Comparison of ENCODE assay signal across 21 cellular contexts in the genomic region with DNA sequence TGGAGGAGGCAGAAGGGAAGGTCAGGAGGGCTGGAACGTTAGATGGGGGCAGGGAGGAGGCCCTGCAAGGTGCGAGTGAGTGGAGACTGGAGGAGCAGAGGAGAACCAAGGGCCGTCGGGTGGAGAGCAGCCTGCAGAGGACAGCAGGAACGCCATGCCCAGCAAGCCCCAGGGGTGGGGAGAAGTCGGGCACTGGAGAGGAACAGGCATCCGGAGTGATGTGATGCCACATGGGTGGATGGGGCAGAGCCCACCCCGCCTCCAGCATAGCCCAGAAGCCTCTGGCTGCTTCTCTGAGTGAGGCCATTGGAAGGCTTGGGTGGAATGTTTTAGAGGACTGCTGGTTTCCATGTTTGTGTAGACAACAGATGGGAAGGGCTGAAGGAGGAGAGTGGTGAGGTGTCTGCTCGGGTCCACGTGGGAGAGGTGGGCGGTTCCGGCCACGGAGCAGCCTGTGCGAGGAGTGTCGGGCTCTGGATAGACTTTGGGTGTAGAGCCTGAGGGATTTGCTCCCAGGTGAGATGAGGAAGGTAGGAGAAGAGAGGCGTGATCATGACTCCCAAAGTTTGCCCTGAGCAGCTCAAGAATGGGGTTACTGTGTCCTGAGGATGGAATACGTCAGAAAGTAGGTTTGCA.
DNase-seq lines count a peak whose midpoint lies in the region; FAIRE-seq and TF ChIP-seq lines count a peak whose summit lies in the region.
"Had no signal": no experiment of that assay in that cellular context is flagged by ENCODE, and none has a peak within 500 bp of the region (broad histone marks: within the 10 kb centered on the region; RNA-seq: fewer than 3 reads in every experiment).

No MANE protein-coding gene starts in this region.

- no peaks in the 10 kb centered on the region for H3K79me2 ChIP-seq in astrocyte (ENCODE audit: insufficient read depth, low read length)

- no peak for FAIRE-seq in astrocyte (lab: Jason Lieb, UNC)
- FAIRE-seq: GM12892, GM18507, H54 had no signal

- intact Hi-C loops in sigmoid colon (cut with DNase I) (loop anchor here (10.0 kb wide), 1 partner anchor 192 kb away; no protein-coding TSS in a partner anchor), posterior vena cava (cut with DNase I) (no loop called here), esophagus squamous epithelium (cut with DNase I) (no loop called here)

- no peaks in the 10 kb centered on the region for H4K20me1 ChIP-seq in BLaER1
- H4K20me1 ChIP-seq in astrocyte (ENCODE audit: insufficient read depth, low read length): no peaks in the 10 kb centered on the region

- H3K36me3 ChIP-seq in BLaER1 (no peaks in the 10 kb centered on the region), astrocyte (ENCODE audit: insufficient read depth, low read length) (no peaks in the 10 kb centered on the region), sigmoid colon (peaks cover 0 to 2% (median 0%) of the 10 kb centered on the region in 4 donors), esophagus squamous epithelium (no peaks in the 10 kb centered on the region)

- peaks cover 8% of the 10 kb centered on the region for H3K27me3 Mint-ChIP-seq in astrocyte (ENCODE audit: low read depth, unreplicated experiment)
- H3K27me3 Mint-ChIP-seq: CD4-positive, CD25-positive, alpha-beta regulatory T cell had no signal

- 90 to 91% methylated on average over 17 of the region's 17 CpGs for WGBS in sigmoid colon, 2 donors
- WGBS in esophagus squamous epithelium, 2 donors: 83 to 84% methylated on average over 17 of the region's 17 CpGs

- peak overlapping the region; percentile 44 for H3K27ac Mint-ChIP-seq in astrocyte (ENCODE audit: unreplicated experiment)
- H3K27ac Mint-ChIP-seq: CD4-positive, CD25-positive, alpha-beta regulatory T cell; CD8-positive, alpha-beta memory T cell had no signal

- H3K9me3 Mint-ChIP-seq in astrocyte (ENCODE audit: unreplicated experiment): peaks cover 1% of the 10 kb centered on the region

- H3K4me2 ChIP-seq in BLaER1: peak overlapping the region; percentile 69; the same call in 1 of the 2 replicates
- H3K4me2 ChIP-seq in astrocyte (ENCODE audit: low read length): no peak overlapping the region

- H3K4me3 ChIP-seq in BLaER1 (no peak overlapping the region), astrocyte (ENCODE audit: insufficient read depth, low read depth, low read length) (no peak overlapping the region), sigmoid colon (no peak overlapping the region), esophagus squamous epithelium (no peak overlapping the region)
- H3K4me3 ChIP-seq: GM23248 had no signal

- no peak overlapping the region for H3K4me3 Mint-ChIP-seq in astrocyte (ENCODE audit: unreplicated experiment)
- H3K4me3 Mint-ChIP-seq: CD4-positive, CD25-positive, alpha-beta regulatory T cell; CD8-positive, alpha-beta memory T cell had no signal

- no peaks in the 10 kb centered on the region for H3K36me3 Mint-ChIP-seq in astrocyte (ENCODE audit: low read depth, unreplicated experiment)
- H3K36me3 Mint-ChIP-seq: CD4-positive, CD25-positive, alpha-beta regulatory T cell; CD8-positive, alpha-beta memory T cell had no signal

- TF ChIP-seq EP300 in sigmoid colon (IDR thresholded peaks at IDR 0.05): no peak

- H3K9ac ChIP-seq in BLaER1: no peak overlapping the region
- no peak overlapping the region for H3K9ac ChIP-seq in astrocyte (ENCODE audit: low read length)
- H3K9ac ChIP-seq: GM23248 had no signal

- TF ChIP-seq CTCF in astrocyte (IDR thresholded peaks at IDR 0.05; ENCODE audit: insufficient read depth, low read depth, low read length) (no peak), sigmoid colon (IDR thresholded peaks at IDR 0.05) (no peak), esophagus squamous epithelium (IDR thresholded peaks at IDR 0.05) (no peak)

- peaks cover 5% of the 10 kb centered on the region for H3K4me1 Mint-ChIP-seq in astrocyte (ENCODE audit: low read depth, unreplicated experiment)
- H3K4me1 Mint-ChIP-seq: CD4-positive, CD25-positive, alpha-beta regulatory T cell; CD8-positive, alpha-beta memory T cell had no signal

- no peak overlapping the region for H3K27ac ChIP-seq in BLaER1
- no peak overlapping the region for H3K27ac ChIP-seq in astrocyte (ENCODE audit: low read depth, low read length)
- H3K27ac ChIP-seq in sigmoid colon: no peak overlapping the region
- H3K27ac ChIP-seq in esophagus squamous epithelium: no peak overlapping the region
- H3K27ac ChIP-seq: GM23248, HL-60 had no signal

- H3K4me1 ChIP-seq in BLaER1 (peaks cover 9% of the 10 kb centered on the region), astrocyte (ENCODE audit: insufficient read depth, low read length) (no peaks in the 10 kb centered on the region), sigmoid colon (no peaks in the 10 kb centered on the region), esophagus squamous epithelium (peaks cover 0 to 20% (median 2%) of the 10 kb centered on the region in 3 donors)

- DNase-seq in astrocyte (ENCODE audit: low read depth) (no peak), mesenteric fat pad (ENCODE audit: low spot score) (peak; percentile 49), sigmoid colon (peak; percentile 34), H4 (ENCODE audit: low spot score) (no peak), DMS79 treated with DMSO at 0.1 percent for 48 hours (lab: John Stamatoyannopoulos, UW) (no peak), posterior vena cava (ENCODE audit: low spot score) (no peak), esophagus squamous epithelium (lab: John Stamatoyannopoulos, UW) (no peak)
- DNase-seq: 8988T; C1 segment of cervical spinal cord; CD4-positive, CD25-positive, alpha-beta regulatory T cell; CD8-positive, alpha-beta memory T cell; COR-L47; DMS 273 treated with DMSO at 0.1 percent for 48 hours; GDM1; GM23248; HCEC 1CT had no signal

- H2AFZ ChIP-seq in astrocyte (ENCODE audit: low read depth, low read length): no peak overlapping the region
- H2AFZ ChIP-seq: GM23248 had no signal

- H3K9me3 ChIP-seq in BLaER1 (peaks cover 10% of the 10 kb centered on the region), astrocyte (ENCODE audit: insufficient read depth, low read depth, low read length) (peaks cover 13% of the 10 kb centered on the region), sigmoid colon (no peaks in the 10 kb centered on the region), esophagus squamous epithelium (no peaks in the 10 kb centered on the region)

- TF ChIP-seq POLR2A in sigmoid colon (IDR thresholded peaks at IDR 0.05): no peak
- TF ChIP-seq POLR2A in esophagus squamous epithelium (IDR thresholded peaks at IDR 0.05): no peak

- H3K27me3 ChIP-seq in BLaER1 (no peaks in the 10 kb centered on the region), astrocyte (ENCODE audit: insufficient read depth, low read length) (no peaks in the 10 kb centered on the region), sigmoid colon (no peaks in the 10 kb centered on the region), esophagus squamous epithelium (peaks cover 0 to 11% (median 0%) of the 10 kb centered on the region in 4 donors)

Comparison
In these comparisons a context has a peak if more than half of its experiments do, and no peak if none do; other contexts are left out.
1. DNase-seq: peak in mesenteric fat pad (single experiment) and sigmoid colon (single experiment); none in astrocyte (single experiment), H4 (single experiment), DMS79 treated with DMSO at 0.1 percent for 48 hours (single experiment), posterior vena cava (single experiment) and esophagus squamous epithelium (single experiment).